6 cellular contexts compared by ENCODE assay signal in genomic region chr9:86134361-86134760, GRCh38.
"Had no signal": no experiment of that assay in that cellular context is flagged by ENCODE, and none has a peak within 500 bp of the region (broad histone marks: within the 10 kb centered on the region; RNA-seq: fewer than 3 reads in every experiment).

No MANE protein-coding gene starts in this region.

- ATAC-seq: HepG2 had no signal

- H3K4me3 Mint-ChIP-seq: IgD-negative memory B cell had no signal

- H3K36me3 Mint-ChIP-seq: IgD-negative memory B cell had no signal

- H3K4me1 Mint-ChIP-seq: IgD-negative memory B cell had no signal

- H3K27ac Mint-ChIP-seq: IgD-negative memory B cell had no signal

- DNase-seq: GOT3, H7, HCEC 1CT, KBM-7 had no signal
